28 cellular contexts compared by ENCODE assay signal in the genomic region with DNA sequence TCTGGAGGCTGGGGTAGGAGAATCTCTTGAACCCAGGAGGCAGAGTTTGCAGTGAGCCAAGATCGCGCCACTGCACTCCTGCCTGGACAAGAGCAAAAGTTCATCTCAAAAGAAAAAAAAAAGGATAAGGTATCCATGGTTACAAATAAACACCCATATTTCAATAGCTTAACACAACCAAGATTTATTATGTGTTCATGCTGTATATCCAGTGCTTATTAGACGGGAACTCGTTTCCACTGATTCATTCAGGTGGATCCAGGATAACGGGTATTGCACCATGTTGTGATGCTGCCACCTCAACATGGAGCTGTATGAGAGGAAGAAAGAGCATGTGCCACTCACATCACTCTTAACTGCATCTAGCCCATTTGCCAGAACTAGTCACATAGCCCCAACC.
"Had no signal": no experiment of that assay in that cellular context is flagged by ENCODE, and none has a peak within 500 bp of the region (broad histone marks: within the 10 kb centered on the region; RNA-seq: fewer than 3 reads in every experiment).

No MANE protein-coding gene starts in this region.

- H3K9me3 ChIP-seq: esophagus squamous epithelium, heart right ventricle, prostate gland, right atrium auricular region, sigmoid colon, spleen, thoracic aorta, tibial nerve, upper lobe of right lung, vagina had no signal

- H3K27me3 ChIP-seq: dorsolateral prefrontal cortex, esophagus squamous epithelium, heart right ventricle, right atrium auricular region, sigmoid colon, spleen, tibial nerve, upper lobe of right lung, vagina had no signal

- ATAC-seq: heart right ventricle; left colon; naive thymus-derived CD4-positive, alpha-beta T cell; stimulated activated memory B cell treated with anti-CD40 and anti-IgM and Interleukin-4, amounts not matched to agents 10 μg/mL and 1 μg/mL and 100 μg/mL, for 72 hours; upper lobe of right lung had no signal

- FAIRE-seq: colon had no signal

- H3K4me3 ChIP-seq: dorsolateral prefrontal cortex, esophagus squamous epithelium, heart right ventricle, lung, prostate gland, right atrium auricular region, sigmoid colon, spleen, thoracic aorta, tibial nerve, upper lobe of right lung, vagina had no signal

- DNase-seq: dorsolateral prefrontal cortex; effector CD4-positive, alpha-beta T cell; endodermal cell; esophagus squamous epithelium; foreskin melanocyte; glutamatergic neuron; heart right ventricle; hypothalamus; immature natural killer cell; islet precursor cell; kidney glomerular epithelial cell; left colon; mesendoderm; midbrain; naive thymus-derived CD4-positive, alpha-beta T cell; nucleus accumbens; sigmoid colon; spleen; stimulated activated CD4-positive, alpha-beta T cell treated with anti-CD3 and anti-CD28 coated beads, Interleukin-4, amount 100 ng/mL, for 4 hours; upper lobe of right lung had no signal

- H3K36me3 ChIP-seq: esophagus squamous epithelium, heart right ventricle, prostate gland, right atrium auricular region, sigmoid colon, spleen, thoracic aorta, tibial nerve, upper lobe of right lung, vagina had no signal

- H3K4me1 ChIP-seq: prostate gland, right atrium auricular region, sigmoid colon, tibial nerve, upper lobe of right lung had no signal

- H3K27ac ChIP-seq: dorsolateral prefrontal cortex, esophagus squamous epithelium, heart right ventricle, prostate gland, right atrium auricular region, sigmoid colon, spleen, thoracic aorta, tibial nerve, upper lobe of right lung, vagina had no signal
